9 cellular contexts compared by ENCODE assay signal in genomic region chr12:50174971-50175715, GRCh38. TPM values are rescaled to one million over a fixed set of nuclear protein-coding genes. Genes with fewer than 3 reads are reported as not detected.
DNase-seq lines count a peak whose midpoint lies in the region; ATAC-seq, FAIRE-seq and TF ChIP-seq lines count a peak whose summit lies in the region.
"Had no signal": no experiment of that assay in that cellular context is flagged by ENCODE, and none has a peak within 500 bp of the region (broad histone marks: within the 10 kb centered on the region; RNA-seq: fewer than 3 reads in every experiment).

No MANE protein-coding gene starts in this region.

- no peak overlapping the region for H3K4me3 Mint-ChIP-seq in activated T-helper 2 cell treated with anti-CD3 and anti-CD28 coated beads, Interferon-gamma antibody, Interleukin-2, Interleukin-4, amounts not matched to agents 10 μg/mL and 5 μg/mL and 100 μg/mL, durations not matched to agents 14 hours and 24 hours and 36 hours (ENCODE audit: low read depth)

- H3K36me3 Mint-ChIP-seq in activated T-helper 2 cell treated with anti-CD3 and anti-CD28 coated beads, Interferon-gamma antibody, Interleukin-2, Interleukin-4, amounts not matched to agents 10 μg/mL and 5 μg/mL and 100 μg/mL, durations not matched to agents 14 hours and 24 hours and 36 hours (ENCODE audit: low read depth), result peaks cover 39% of the 10 kb centered on the region

- no peak overlapping the region for H3K27ac ChIP-seq in 22Rv1

- ATAC-seq in left ventricle myocardium superior (peak; percentile 30), HG03442 (IDR thresholded peaks at IDR 0.05; ENCODE audit: unreplicated experiment) (no peak), GM19463 (IDR thresholded peaks at IDR 0.05; ENCODE audit: unreplicated experiment) (no peak)

- TF ChIP-seq CTCF in 22Rv1 (IDR thresholded peaks at IDR 0.05), result peak; percentile 89

- FAIRE-seq in G401.6 (lab: Jason Lieb, UNC), result peak; percentile 98
- FAIRE-seq: colon had no signal

- DNase-seq in NCI-H1930 (lab: John Stamatoyannopoulos, UW) (peak; percentile 10 to 68), left ventricle myocardium superior (no peak), smooth muscle cell of the brain vasculature (ENCODE audit: low read depth, low spot score) (peak; percentile 69)
- DNase-seq in activated T-helper 2 cell treated with anti-CD3 and anti-CD28 coated beads, Interferon-gamma antibody, Interleukin-2, Interleukin-4, amounts not matched to agents 10 μg/mL and 5 μg/mL and 100 μg/mL, durations not matched to agents 14 hours and 24 hours and 36 hours (ENCODE audit: low spot score), result no peak

- H3K27ac Mint-ChIP-seq in activated T-helper 2 cell treated with anti-CD3 and anti-CD28 coated beads, Interferon-gamma antibody, Interleukin-2, Interleukin-4, amounts not matched to agents 10 μg/mL and 5 μg/mL and 100 μg/mL, durations not matched to agents 14 hours and 24 hours and 36 hours, result peak overlapping the region; percentile 28

- peaks cover 9% of the 10 kb centered on the region for H3K4me1 Mint-ChIP-seq in activated T-helper 2 cell treated with anti-CD3 and anti-CD28 coated beads, Interferon-gamma antibody, Interleukin-2, Interleukin-4, amounts not matched to agents 10 μg/mL and 5 μg/mL and 100 μg/mL, durations not matched to agents 14 hours and 24 hours and 36 hours (ENCODE audit: low read depth)

- intact Hi-C loops in activated T-helper 2 cell treated with anti-CD3 and anti-CD28 coated beads, Interferon-gamma antibody, Interleukin-2, Interleukin-4, amounts not matched to agents 10 μg/mL and 5 μg/mL and 100 μg/mL, durations not matched to agents 14 hours and 24 hours and 36 hours (cut with micrococcal nuclease), result loop anchor here (1.0 kb wide), 1 partner anchor 43 kb away; no protein-coding TSS in a partner anchor
- intact Hi-C loops in left ventricle myocardium superior (cut with micrococcal nuclease), result loop anchor here (5.0 kb wide), 1 partner anchor 88 kb away; the partner anchor contains the start of gene SMARCD1

- no peaks in the 10 kb centered on the region for H3K27me3 Mint-ChIP-seq in activated T-helper 2 cell treated with anti-CD3 and anti-CD28 coated beads, Interferon-gamma antibody, Interleukin-2, Interleukin-4, amounts not matched to agents 10 μg/mL and 5 μg/mL and 100 μg/mL, durations not matched to agents 14 hours and 24 hours and 36 hours (ENCODE audit: low read depth)

- H3K9me3 Mint-ChIP-seq in activated T-helper 2 cell treated with anti-CD3 and anti-CD28 coated beads, Interferon-gamma antibody, Interleukin-2, Interleukin-4, amounts not matched to agents 10 μg/mL and 5 μg/mL and 100 μg/mL, durations not matched to agents 14 hours and 24 hours and 36 hours, result no peaks in the 10 kb centered on the region

RNA-seq across cellular contexts. Expression of gene CERS5, which starts 8.0 kb away (rescaled TPM):
- 114 and 115 TPM in 2 replicates for total RNA-seq in activated T-helper 2 cell treated with anti-CD3 and anti-CD28 coated beads, Interferon-gamma antibody, Interleukin-2, Interleukin-4, amounts not matched to agents 10 μg/mL and 5 μg/mL and 100 μg/mL, durations not matched to agents 14 hours and 24 hours and 36 hours
- total RNA-seq in left ventricle myocardium superior, result 9.4 TPM

Comparison
In these comparisons a context has a peak if more than half of its experiments do, and no peak if none do; other contexts are left out.
1. DNase-seq: peak in NCI-H1930 (2 of 2) and smooth muscle cell of the brain vasculature (single experiment); none in activated T-helper 2 cell treated with anti-CD3 and anti-CD28 coated beads, Interferon-gamma antibody, Interleukin-2, Interleukin-4, amounts not matched to agents 10 μg/mL and 5 μg/mL and 100 μg/mL, durations not matched to agents 14 hours and 24 hours and 36 hours (single experiment) and left ventricle myocardium superior (single experiment).
2. RNA of gene CERS5, which starts 8.0 kb away (total RNA-seq): 114 to 115 TPM in activated T-helper 2 cell treated with anti-CD3 and anti-CD28 coated beads, Interferon-gamma antibody, Interleukin-2, Interleukin-4, amounts not matched to agents 10 μg/mL and 5 μg/mL and 100 μg/mL, durations not matched to agents 14 hours and 24 hours and 36 hours; 9.4 TPM in left ventricle myocardium superior (single experiment); every median in the first group is over 10 times any median in the second.